ENCODE assay signal across 20 cellular contexts in the genomic region with DNA sequence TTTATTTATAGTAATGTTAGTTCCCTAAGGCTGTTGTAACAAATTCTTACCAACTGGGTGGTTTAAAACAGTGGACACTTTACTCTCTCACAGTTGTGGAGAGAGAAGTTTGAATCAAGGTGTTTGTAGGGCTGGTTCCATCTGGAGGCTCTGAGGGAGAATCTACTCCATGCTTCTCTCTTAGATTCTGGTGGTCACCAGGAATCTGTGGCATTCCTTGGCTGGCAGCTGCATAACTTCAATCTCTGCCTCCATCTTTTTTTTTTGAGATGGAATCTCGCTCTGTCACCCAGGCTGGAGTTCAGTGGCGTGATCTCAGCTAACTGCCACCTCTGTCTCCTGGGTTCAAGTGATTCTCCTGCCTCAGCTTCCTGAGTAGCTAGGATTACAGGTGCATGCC.
"Had no signal": no experiment of that assay in that cellular context is flagged by ENCODE, and none has a peak within 500 bp of the region (broad histone marks: within the 10 kb centered on the region; RNA-seq: fewer than 3 reads in every experiment).

No MANE protein-coding gene starts in this region.

- H3K27me3 ChIP-seq: foreskin keratinocyte, hepatocyte, neural progenitor cell, ovary, tibial artery, upper lobe of right lung, vagina had no signal

- H3K4me1 Mint-ChIP-seq: stimulated activated memory B cell treated with anti-CD40 and anti-IgM and Interleukin-4, amounts not matched to agents 10 μg/mL and 1 μg/mL and 100 μg/mL, for 72 hours had no signal

- H3K36me3 Mint-ChIP-seq: natural killer cell treated with Interleukin-12 subunit alpha and Interleukin-12 subunit beta and Interleukin-15 and Interleukin-18, amount 100 ng/mL, for 72 hours; stimulated activated memory B cell treated with anti-CD40 and anti-IgM and Interleukin-4, amounts not matched to agents 10 μg/mL and 1 μg/mL and 100 μg/mL, for 72 hours had no signal

- DNase-seq: effector CD4-positive, alpha-beta T cell; endodermal cell; erythroblast; foreskin keratinocyte; head of caudate nucleus; mucosa of descending colon; nucleus accumbens; ovary; right cardiac atrium; stimulated activated CD4-positive, alpha-beta T cell treated with anti-CD3 and anti-CD28 coated beads, Interleukin-4, amount 100 ng/mL, for 24 hours; tibial artery; upper lobe of right lung had no signal

- H3K4me3 Mint-ChIP-seq: endodermal cell; natural killer cell treated with Interleukin-12 subunit alpha and Interleukin-12 subunit beta and Interleukin-15 and Interleukin-18, amount 100 ng/mL, for 72 hours; neural progenitor cell; stimulated activated memory B cell treated with anti-CD40 and anti-IgM and Interleukin-4, amounts not matched to agents 10 μg/mL and 1 μg/mL and 100 μg/mL, for 72 hours; stimulated activated naive CD8-positive, alpha-beta T cell treated with anti-CD3 and anti-CD28 coated beads, Interleukin-15, Interleukin-2, amounts not matched to agents 100 ng/mL and 50 ng/mL, for 24 hours had no signal

- H3K4me1 ChIP-seq: foreskin keratinocyte, tibial artery, upper lobe of right lung, vagina had no signal

- H3K27ac ChIP-seq: coronary artery, foreskin keratinocyte, hepatocyte, neural progenitor cell, ovary, tibial artery, upper lobe of right lung, vagina had no signal

- H3K4me3 ChIP-seq: coronary artery, hepatocyte, mucosa of descending colon, neural progenitor cell, ovary, smooth muscle cell, tibial artery, upper lobe of right lung, vagina had no signal

- H2AFZ ChIP-seq: hepatocyte, neural progenitor cell had no signal

- H3K9ac ChIP-seq: neural progenitor cell had no signal

- ATAC-seq: foreskin keratinocyte; mucosa of descending colon; natural killer cell treated with Interleukin-12 subunit alpha and Interleukin-12 subunit beta and Interleukin-15 and Interleukin-18, amount 100 ng/mL, for 72 hours; right cardiac atrium; stimulated activated memory B cell treated with anti-CD40 and anti-IgM and Interleukin-4, amounts not matched to agents 10 μg/mL and 1 μg/mL and 100 μg/mL, for 72 hours; upper lobe of right lung had no signal

- H3K9me3 ChIP-seq: mucosa of descending colon, ovary, upper lobe of right lung had no signal

- H3K4me2 ChIP-seq: hepatocyte, neural progenitor cell, smooth muscle cell had no signal

- H3K36me3 ChIP-seq: neural progenitor cell, ovary, tibial artery, upper lobe of right lung, vagina had no signal

- H3K27ac Mint-ChIP-seq: endodermal cell; natural killer cell treated with Interleukin-12 subunit alpha and Interleukin-12 subunit beta and Interleukin-15 and Interleukin-18, amount 100 ng/mL, for 72 hours; stimulated activated memory B cell treated with anti-CD40 and anti-IgM and Interleukin-4, amounts not matched to agents 10 μg/mL and 1 μg/mL and 100 μg/mL, for 72 hours; stimulated activated naive CD8-positive, alpha-beta T cell treated with anti-CD3 and anti-CD28 coated beads, Interleukin-15, Interleukin-2, amounts not matched to agents 100 ng/mL and 50 ng/mL, for 24 hours had no signal

- H3K9me3 Mint-ChIP-seq: natural killer cell treated with Interleukin-12 subunit alpha and Interleukin-12 subunit beta and Interleukin-15 and Interleukin-18, amount 100 ng/mL, for 72 hours had no signal
